11 cellular contexts compared by ENCODE assay signal in genomic region chr12:95083938-95084337, GRCh38. TPM values are rescaled to one million over a fixed set of nuclear protein-coding genes. Genes with fewer than 3 reads are reported as not detected.
DNase-seq lines count a peak whose midpoint lies in the region; ATAC-seq and TF ChIP-seq lines count a peak whose summit lies in the region.
"Had no signal": no experiment of that assay in that cellular context is flagged by ENCODE, and none has a peak within 500 bp of the region (broad histone marks: within the 10 kb centered on the region; RNA-seq: fewer than 3 reads in every experiment).

No MANE protein-coding gene starts in this region.

- H3K9me3 ChIP-seq in HUES6 (ENCODE audit: control insufficient read depth, insufficient read depth, low read depth, low read length) = no peaks in the 10 kb centered on the region
- no peaks in the 10 kb centered on the region for H3K9me3 ChIP-seq in right lobe of liver
- H3K9me3 ChIP-seq in subcutaneous abdominal adipose tissue (ENCODE audit: control insufficient read depth in 5 of 5, low read length in 5 of 5) = no peaks in the 10 kb centered on the region

- peaks cover 14% of the 10 kb centered on the region for H3K27me3 Mint-ChIP-seq in activated CD8-positive, alpha-beta memory T cell treated with anti-CD3 and anti-CD28 coated beads, Interleukin-2, amount 10 ng/mL, durations not matched to agents 7 days and 5 days

- CTCF ChIA-PET in activated CD8-positive, alpha-beta memory T cell treated with anti-CD3 and anti-CD28 coated beads, Interleukin-2, amount 10 ng/mL, durations not matched to agents 7 days and 5 days (lab: Charles Lee) = interaction anchor here (0.9 kb wide), 1 partner anchor 11 kb away, joined by 6 read pairs; the partner anchor contains the start of gene NR2C1

- H3K4me3 ChIP-seq in HUES6 (ENCODE audit: low read depth, low read length) (no peak overlapping the region), right lobe of liver (no peak overlapping the region), subcutaneous abdominal adipose tissue (ENCODE audit: low read depth in 1 of 5, low read length in 5 of 5) (peak overlapping the region in 1 of 5 donors; percentile 9)

- no peaks in the 10 kb centered on the region for H3K36me3 Mint-ChIP-seq in activated CD8-positive, alpha-beta memory T cell treated with anti-CD3 and anti-CD28 coated beads, Interleukin-2, amount 10 ng/mL, durations not matched to agents 7 days and 5 days

- H3K27me3 ChIP-seq in HUES6 (ENCODE audit: control insufficient read depth, insufficient read depth, low read length) (no peaks in the 10 kb centered on the region), right lobe of liver (no peaks in the 10 kb centered on the region), subcutaneous abdominal adipose tissue (ENCODE audit: control insufficient read depth in 5 of 5, insufficient read depth in 4 of 5, low read length in 5 of 5) (no peaks in the 10 kb centered on the region)

- no peak for TF ChIP-seq CTCF in right lobe of liver (IDR thresholded peaks at IDR 0.05)

- H3K4me3 Mint-ChIP-seq in activated CD8-positive, alpha-beta memory T cell treated with anti-CD3 and anti-CD28 coated beads, Interleukin-2, amount 10 ng/mL, durations not matched to agents 7 days and 5 days = no peak overlapping the region

- peaks cover 2% of the 10 kb centered on the region for H3K4me1 Mint-ChIP-seq in activated CD8-positive, alpha-beta memory T cell treated with anti-CD3 and anti-CD28 coated beads, Interleukin-2, amount 10 ng/mL, durations not matched to agents 7 days and 5 days

- 38% methylated on average over 4 of the region's 4 CpGs for WGBS in right lobe of liver (ENCODE audit: insufficient coverage, low coverage, low lambda C conversion rate, missing lambda C conversion rate)

- H3K9me3 Mint-ChIP-seq in activated CD8-positive, alpha-beta memory T cell treated with anti-CD3 and anti-CD28 coated beads, Interleukin-2, amount 10 ng/mL, durations not matched to agents 7 days and 5 days (ENCODE audit: low read depth) = no peaks in the 10 kb centered on the region

- H3K4me1 ChIP-seq in HUES6 (ENCODE audit: control insufficient read depth, insufficient read depth, low read length) (no peaks in the 10 kb centered on the region), right lobe of liver (peaks cover 0 to 5% (median 2%) of the 10 kb centered on the region in 4 donors), subcutaneous abdominal adipose tissue (ENCODE audit: control insufficient read depth in 5 of 5, insufficient read depth in 5 of 5, low read length in 5 of 5) (peaks cover 3 to 18% (median 16%) of the 10 kb centered on the region in 5 donors)

- H3K27ac ChIP-seq in HUES6 (ENCODE audit: low read depth, low read length) = peak overlapping the region; percentile 29; the same call in 1 of the 2 replicates
- no peak overlapping the region for H3K27ac ChIP-seq in right lobe of liver
- peak overlapping the region; percentile 51 for H3K27ac ChIP-seq in subcutaneous abdominal adipose tissue (ENCODE audit: low read depth, low read length)

- H3K27ac Mint-ChIP-seq in activated CD8-positive, alpha-beta memory T cell treated with anti-CD3 and anti-CD28 coated beads, Interleukin-2, amount 10 ng/mL, durations not matched to agents 7 days and 5 days = no peak overlapping the region

- ATAC-seq in right lobe of liver = peak; percentile 43 to 70 (median 54)
- ATAC-seq in GM18520 (IDR thresholded peaks at IDR 0.05; ENCODE audit: unreplicated experiment) = no peak
- no peak for ATAC-seq in activated CD8-positive, alpha-beta memory T cell treated with anti-CD3 and anti-CD28 coated beads, Interleukin-2, amount 10 ng/mL, durations not matched to agents 7 days and 5 days

- peaks cover 30% of the 10 kb centered on the region for H3K36me3 ChIP-seq in HUES6 (ENCODE audit: control insufficient read depth, insufficient read depth, low read length)
- H3K36me3 ChIP-seq in right lobe of liver = no peaks in the 10 kb centered on the region
- H3K36me3 ChIP-seq in subcutaneous abdominal adipose tissue (ENCODE audit: control insufficient read depth in 5 of 5, insufficient read depth in 5 of 5, low read length in 5 of 5) = peaks cover 0 to under 1% (median 0%) of the 10 kb centered on the region in 5 donors

- intact Hi-C loops in right lobe of liver (cut with DNase I) = no loop called here

- TF ChIP-seq POLR2A in right lobe of liver (IDR thresholded peaks at IDR 0.05) = no peak

- H3K9ac ChIP-seq in HUES6 (ENCODE audit: low read length) (no peak overlapping the region), subcutaneous abdominal adipose tissue (ENCODE audit: low read length in 5 of 5) (no peak overlapping the region)

- DNase-seq in dermis blood vessel endothelial cell = peak; percentile 85
- no peak for DNase-seq in right lobe of liver
- DNase-seq in glomerular visceral epithelial cell (ENCODE audit: extremely low spot score) = no peak
- DNase-seq in activated CD8-positive, alpha-beta memory T cell treated with anti-CD3 and anti-CD28 coated beads, Interleukin-2, amount 10 ng/mL, durations not matched to agents 7 days and 5 days = no peak
- no peak for DNase-seq in central memory CD4-positive, alpha-beta T cell
- DNase-seq: mammary epithelial cell; RPMI8226; stimulated activated CD8-positive, alpha-beta memory T cell treated with anti-CD3 and anti-CD28 coated beads, Interleukin-4, amount 100 ng/mL, for 48 hours had no signal

RNA-seq across cellular contexts. Expression of gene NR2C1, which starts 10.5 kb away (rescaled TPM):
- total RNA-seq in dermis blood vessel endothelial cell = 23.3 and 28.1 TPM in 2 replicates
- 10 to 100 TPM; 19.0 to 40.2 (median 21.1) TPM for total RNA-seq in right lobe of liver
- total RNA-seq in activated CD8-positive, alpha-beta memory T cell treated with anti-CD3 and anti-CD28 coated beads, Interleukin-2, amount 10 ng/mL, durations not matched to agents 7 days and 5 days = 10 to 100 TPM; 35.5 to 40.9 TPM

Comparison
In these comparisons a context has a peak if more than half of its experiments do, and no peak if none do; other contexts are left out.
1. H3K27ac ChIP-seq: peak in HUES6 (single experiment) and subcutaneous abdominal adipose tissue (single experiment); none in right lobe of liver (0 of 3).
2. ATAC-seq: peak in right lobe of liver (4 of 4); none in GM18520 (single experiment) and activated CD8-positive, alpha-beta memory T cell treated with anti-CD3 and anti-CD28 coated beads, Interleukin-2, amount 10 ng/mL, durations not matched to agents 7 days and 5 days (single experiment).